In the genomic region with DNA sequence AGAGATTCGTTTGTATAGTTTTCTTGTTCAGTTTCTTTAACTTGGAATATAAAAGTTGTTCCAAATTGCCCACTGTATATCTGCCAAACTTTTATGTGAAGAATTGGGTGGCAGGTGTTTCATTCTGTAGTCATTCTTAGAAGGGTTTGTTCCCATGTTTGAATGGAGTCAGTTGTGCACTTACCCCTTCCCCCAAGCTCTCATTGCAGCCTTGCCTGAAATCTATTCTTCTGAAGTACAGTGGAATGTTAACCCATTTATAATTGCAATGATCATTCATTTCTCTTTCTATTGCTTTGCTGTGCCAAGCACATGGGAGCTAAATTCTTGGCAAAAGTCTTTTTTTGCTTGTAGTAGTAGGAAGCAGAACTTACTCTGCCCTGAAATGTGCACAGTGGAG, we compare ENCODE assay signal across 17 cellular contexts.
"Had no signal": no experiment of that assay in that cellular context is flagged by ENCODE, and none has a peak within 500 bp of the region (broad histone marks: within the 10 kb centered on the region; RNA-seq: fewer than 3 reads in every experiment).

No MANE protein-coding gene starts in this region.

- DNase-seq: effector memory CD8-positive, alpha-beta T cell; gastrocnemius medialis; glutamatergic neuron; left ventricle myocardium superior; mesendoderm; naive thymus-derived CD8-positive, alpha-beta T cell; right lobe of liver; spleen; stimulated activated CD4-positive, alpha-beta T cell treated with anti-CD3 and anti-CD28 coated beads, Interleukin-15, amount 100 ng/mL, for 24 hours; stimulated activated CD4-positive, alpha-beta T cell treated with anti-CD3 and anti-CD28 coated beads, Interleukin-1b, Interleukin-23, amount 100 ng/mL, for 48 hours; stimulated activated CD4-positive, alpha-beta T cell treated with anti-CD3 and anti-CD28 coated beads, Interleukin-4, amount 100 ng/mL, for 24 hours; stimulated activated naive CD8-positive, alpha-beta T cell treated with anti-CD3 and anti-CD28 coated beads, Interleukin-15, amount 100 ng/mL, for 72 hours; trophoblast cell had no signal

- H3K27me3 ChIP-seq: esophagus muscularis mucosa, gastrocnemius medialis, right lobe of liver, spleen had no signal

- H3K4me3 ChIP-seq: esophagus muscularis mucosa, gastrocnemius medialis, lung, right lobe of liver, spleen had no signal

- H3K9me3 ChIP-seq: gastrocnemius medialis, right lobe of liver had no signal

- H3K27ac ChIP-seq: epithelial cell of prostate, esophagus muscularis mucosa, gastrocnemius medialis, right lobe of liver, spleen had no signal

- H3K36me3 ChIP-seq: esophagus muscularis mucosa, gastrocnemius medialis, right lobe of liver, spleen had no signal

- H3K4me1 ChIP-seq: gastrocnemius medialis, right lobe of liver, spleen had no signal

- ATAC-seq: effector memory CD8-positive, alpha-beta T cell; gastrocnemius medialis; left ventricle myocardium superior; naive thymus-derived CD8-positive, alpha-beta T cell; right lobe of liver; stimulated activated memory B cell treated with anti-CD40 and anti-IgM and Interleukin-4, amounts not matched to agents 10 μg/mL and 1 μg/mL and 100 μg/mL, for 72 hours; stimulated activated naive CD8-positive, alpha-beta T cell treated with anti-CD3 and anti-CD28 coated beads, Interleukin-15, amount 100 ng/mL, for 72 hours had no signal
